Comparison of ENCODE assay signal across 29 cellular contexts in genomic region chr10:71555760-71556159, GRCh38.
"Had no signal": no experiment of that assay in that cellular context is flagged by ENCODE, and none has a peak within 500 bp of the region (broad histone marks: within the 10 kb centered on the region; RNA-seq: fewer than 3 reads in every experiment).

No MANE protein-coding gene starts in this region.

- H3K27ac ChIP-seq: left lung, lower lobe of right lung, neural progenitor cell, pancreas, prostate gland, skin epidermis, stomach, testis, thyroid gland, transverse colon, upper lobe of left lung, vagina had no signal

- H3K4me3 Mint-ChIP-seq: immature natural killer cell; naive thymus-derived CD8-positive, alpha-beta T cell; nephron progenitor cell; neural progenitor cell; stimulated activated naive B cell treated with anti-CD40 and anti-IgM and Interleukin-4, amounts not matched to agents 10 μg/mL and 1 μg/mL and 100 μg/mL, for 72 hours had no signal

- FAIRE-seq: islet of Langerhans, kidney, pancreas had no signal

- DNase-seq: hippocampal formation; immature natural killer cell; kidney; left colon; left lung; mammary epithelial cell; mesenchymal stem cell; naive thymus-derived CD8-positive, alpha-beta T cell; nephron progenitor cell; retina; stimulated activated CD4-positive, alpha-beta T cell treated with anti-CD3 and anti-CD28 coated beads, Interleukin-12 subunit alpha, Interleukin-12 subunit beta, amount 100 ng/mL, for 4 hours; stimulated activated CD4-positive, alpha-beta T cell treated with anti-CD3 and anti-CD28 coated beads, Interleukin-15, amount 100 ng/mL, for 24 hours; stimulated activated CD4-positive, alpha-beta T cell treated with anti-CD3 and anti-CD28 coated beads, Interleukin-2, amount 100 ng/mL, for 24 hours; stimulated activated CD4-positive, alpha-beta T cell treated with anti-CD3 and anti-CD28 coated beads, Interleukin-4, amount 100 ng/mL, for 1 hour; stimulated activated naive B cell treated with anti-CD40 and anti-IgM and Interleukin-4, amounts not matched to agents 10 μg/mL and 1 μg/mL and 100 μg/mL, for 72 hours; stimulated activated naive CD8-positive, alpha-beta T cell treated with anti-CD3 and anti-CD28 coated beads, Interleukin-15, Interleukin-2, amounts not matched to agents 100 U/mL and 50 U/mL, for 24 hours; stomach; testis; thyroid gland; transverse colon; upper lobe of left lung had no signal

- H3K4me2 ChIP-seq: neural progenitor cell had no signal

- H3K36me3 Mint-ChIP-seq: immature natural killer cell; naive thymus-derived CD8-positive, alpha-beta T cell; neural progenitor cell; stimulated activated naive B cell treated with anti-CD40 and anti-IgM and Interleukin-4, amounts not matched to agents 10 μg/mL and 1 μg/mL and 100 μg/mL, for 72 hours had no signal

- H3K27ac Mint-ChIP-seq: immature natural killer cell; naive thymus-derived CD8-positive, alpha-beta T cell; nephron progenitor cell; neural progenitor cell; stimulated activated naive B cell treated with anti-CD40 and anti-IgM and Interleukin-4, amounts not matched to agents 10 μg/mL and 1 μg/mL and 100 μg/mL, for 72 hours had no signal

- H3K4me1 ChIP-seq: left lung, lower lobe of right lung, pancreas, prostate gland, stomach, testis, thyroid gland, transverse colon, upper lobe of left lung, vagina had no signal

- H3K27me3 ChIP-seq: neural progenitor cell, pancreas, testis, thyroid gland, upper lobe of left lung, vagina had no signal

- H3K9me3 ChIP-seq: left lung, lower lobe of right lung, pancreas, prostate gland, stomach, testis, thyroid gland, transverse colon, upper lobe of left lung, vagina had no signal

- ATAC-seq: left colon; naive thymus-derived CD8-positive, alpha-beta T cell; pancreas; sciatic nerve; stimulated activated naive B cell treated with anti-CD40 and anti-IgM and Interleukin-4, amounts not matched to agents 10 μg/mL and 1 μg/mL and 100 μg/mL, for 72 hours; stimulated activated naive CD8-positive, alpha-beta T cell treated with anti-CD3 and anti-CD28 coated beads, Interleukin-15, Interleukin-2, amounts not matched to agents 100 U/mL and 50 U/mL, for 24 hours had no signal

- H3K4me1 Mint-ChIP-seq: immature natural killer cell; naive thymus-derived CD8-positive, alpha-beta T cell; stimulated activated naive B cell treated with anti-CD40 and anti-IgM and Interleukin-4, amounts not matched to agents 10 μg/mL and 1 μg/mL and 100 μg/mL, for 72 hours had no signal

- H3K9ac ChIP-seq: neural progenitor cell had no signal

- H3K9me3 Mint-ChIP-seq: immature natural killer cell; naive thymus-derived CD8-positive, alpha-beta T cell; nephron progenitor cell; neural progenitor cell had no signal

- H2AFZ ChIP-seq: neural progenitor cell had no signal

- H3K36me3 ChIP-seq: left lung, lower lobe of right lung, neural progenitor cell, pancreas, prostate gland, stomach, thyroid gland, transverse colon, upper lobe of left lung, vagina had no signal

- H3K4me3 ChIP-seq: left lung, lower lobe of right lung, neural progenitor cell, pancreas, prostate gland, skin epidermis, stomach, testis, thyroid gland, transverse colon, upper lobe of left lung, vagina had no signal
